In genomic region chr17:40309938-40310510, GRCh38 we compare ENCODE assay signal across 1 cellular context.
TF ChIP-seq lines count a peak whose summit lies in the region.

No MANE protein-coding gene starts in this region.

TF ChIP-seq in GM12878, 131 proteins besides CTCF, POLR2A, EP300 and RAD21:
- TF ChIP-seq BRCA1 (IDR thresholded peaks at IDR 0.05; ENCODE audit: low read depth, low read length) (no peak), RAD51 (IDR thresholded peaks at IDR 0.05) (no peak), NKRF (conservative IDR thresholded peaks at IDR 0.05) (no peak), MEF2A (IDR thresholded peaks at IDR 0.05; ENCODE audit: insufficient read depth, low read depth, low read length) (no peak), ZNF384 (IDR thresholded peaks at IDR 0.05; ENCODE audit: borderline replicate concordance, low read depth, low read length) (no peak), E2F8 (IDR thresholded peaks at IDR 0.05; ENCODE audit: low read depth, partially characterized antibody) (no peak), SIN3A (IDR thresholded peaks at IDR 0.05; ENCODE audit: low read depth, low read length) (no peak), MAX (IDR thresholded peaks at IDR 0.05; ENCODE audit: low read depth, low read length) (no peak), MYB (IDR thresholded peaks at IDR 0.05; ENCODE audit: borderline replicate concordance, low read depth, low read length) (no peak), CBX5 (IDR thresholded peaks at IDR 0.05; ENCODE audit: low read depth) (no peak), BCLAF1 (IDR thresholded peaks at IDR 0.05) (no peak), PML (IDR thresholded peaks at IDR 0.05; ENCODE audit: low read length) (no peak), KLF5 (IDR thresholded peaks at IDR 0.05; ENCODE audit: partially characterized antibody) (no peak), SPI1 (IDR thresholded peaks at IDR 0.05; ENCODE audit: borderline replicate concordance, insufficient read depth, low read depth, low read length) (no peak), USF2 (IDR thresholded peaks at IDR 0.05; ENCODE audit: borderline replicate concordance, low read depth, low read length) (no peak), ZNF207 (IDR thresholded peaks at IDR 0.05; ENCODE audit: borderline replicate concordance) (no peak), YY1 (IDR thresholded peaks at IDR 0.05; ENCODE audit: low read depth, low read length) (no peak)
- TF ChIP-seq, protein P1, sequence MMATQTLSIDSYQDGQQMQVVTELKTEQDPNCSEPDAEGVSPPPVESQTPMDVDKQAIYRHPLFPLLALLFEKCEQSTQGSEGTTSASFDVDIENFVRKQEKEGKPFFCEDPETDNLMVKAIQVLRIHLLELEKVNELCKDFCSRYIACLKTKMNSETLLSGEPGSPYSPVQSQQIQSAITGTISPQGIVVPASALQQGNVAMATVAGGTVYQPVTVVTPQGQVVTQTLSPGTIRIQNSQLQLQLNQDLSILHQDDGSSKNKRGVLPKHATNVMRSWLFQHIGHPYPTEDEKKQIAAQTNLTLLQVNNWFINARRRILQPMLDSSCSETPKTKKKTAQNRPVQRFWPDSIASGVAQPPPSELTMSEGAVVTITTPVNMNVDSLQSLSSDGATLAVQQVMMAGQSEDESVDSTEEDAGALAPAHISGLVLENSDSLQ (IDR thresholded peaks at IDR 0.05), result no peak
- TF ChIP-seq, protein P2, sequence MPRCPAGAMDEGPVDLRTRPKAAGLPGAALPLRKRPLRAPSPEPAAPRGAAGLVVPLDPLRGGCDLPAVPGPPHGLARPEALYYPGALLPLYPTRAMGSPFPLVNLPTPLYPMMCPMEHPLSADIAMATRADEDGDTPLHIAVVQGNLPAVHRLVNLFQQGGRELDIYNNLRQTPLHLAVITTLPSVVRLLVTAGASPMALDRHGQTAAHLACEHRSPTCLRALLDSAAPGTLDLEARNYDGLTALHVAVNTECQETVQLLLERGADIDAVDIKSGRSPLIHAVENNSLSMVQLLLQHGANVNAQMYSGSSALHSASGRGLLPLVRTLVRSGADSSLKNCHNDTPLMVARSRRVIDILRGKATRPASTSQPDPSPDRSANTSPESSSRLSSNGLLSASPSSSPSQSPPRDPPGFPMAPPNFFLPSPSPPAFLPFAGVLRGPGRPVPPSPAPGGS (IDR thresholded peaks at IDR 0.05; ENCODE audit: borderline replicate concordance, insufficient read depth, low read depth, low read length, poor library complexity, severe bottlenecking), result no peak
- TF ChIP-seq, protein P3, sequence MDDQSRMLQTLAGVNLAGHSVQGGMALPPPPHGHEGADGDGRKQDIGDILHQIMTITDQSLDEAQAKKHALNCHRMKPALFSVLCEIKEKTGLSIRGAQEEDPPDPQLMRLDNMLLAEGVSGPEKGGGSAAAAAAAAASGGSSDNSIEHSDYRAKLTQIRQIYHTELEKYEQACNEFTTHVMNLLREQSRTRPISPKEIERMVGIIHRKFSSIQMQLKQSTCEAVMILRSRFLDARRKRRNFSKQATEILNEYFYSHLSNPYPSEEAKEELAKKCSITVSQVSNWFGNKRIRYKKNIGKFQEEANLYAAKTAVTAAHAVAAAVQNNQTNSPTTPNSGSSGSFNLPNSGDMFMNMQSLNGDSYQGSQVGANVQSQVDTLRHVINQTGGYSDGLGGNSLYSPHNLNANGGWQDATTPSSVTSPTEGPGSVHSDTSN (IDR thresholded peaks at IDR 0.05; ENCODE audit: insufficient replicate concordance, low read depth, low read length), result no peak
TF ChIP-seq in GM12878: peak in this region for 0.
